In the genomic region with DNA sequence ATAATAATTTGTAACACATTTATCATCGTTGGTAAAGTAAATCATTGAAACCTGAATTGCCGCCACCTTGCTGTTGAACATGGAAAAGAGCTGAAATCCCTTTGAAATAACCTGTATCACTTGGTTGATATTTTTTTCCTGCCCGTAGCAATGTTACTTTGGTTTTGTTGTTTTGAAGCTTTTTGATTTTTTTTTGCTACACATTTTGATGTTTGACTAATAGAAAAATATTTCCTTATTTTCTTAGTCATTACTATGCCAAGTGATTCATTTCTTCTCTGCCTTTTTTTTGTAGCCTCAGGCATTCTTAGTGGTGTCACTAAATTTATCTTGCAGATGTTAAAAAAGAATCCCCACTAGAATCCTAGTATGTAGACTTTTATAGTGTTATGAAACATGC, we compare ENCODE assay signal across 16 cellular contexts.
DNase-seq lines count a peak whose midpoint lies in the region; ATAC-seq, FAIRE-seq and TF ChIP-seq lines count a peak whose summit lies in the region.
"Had no signal": no experiment of that assay in that cellular context is flagged by ENCODE, and none has a peak within 500 bp of the region (broad histone marks: within the 10 kb centered on the region; RNA-seq: fewer than 3 reads in every experiment).

No MANE protein-coding gene starts in this region.

- no peaks in the 10 kb centered on the region for H3K9me1 ChIP-seq in endothelial cell of umbilical vein (replicated peaks; ENCODE audit: control insufficient read depth, extremely low read depth, insufficient read depth, low read length)

- FAIRE-seq in endothelial cell of umbilical vein (lab: Jason Lieb, UNC): no peak
- FAIRE-seq: HepG2 had no signal

- no peak for TF ChIP-seq EP300 in esophagus muscularis mucosa (IDR thresholded peaks at IDR 0.05)

- H3K9ac ChIP-seq in endothelial cell of umbilical vein (replicated peaks; ENCODE audit: extremely low read depth, insufficient read depth, low read length): peak overlapping the region; percentile 35

- POLR2A ChIA-PET in endothelial cell of umbilical vein (lab: Charles Lee): no interaction called here

- TF ChIP-seq POLR2A in endothelial cell of umbilical vein (IDR thresholded peaks at IDR 0.05; ENCODE audit: low read depth, low read length) (no peak), esophagus muscularis mucosa (IDR thresholded peaks at IDR 0.05; ENCODE audit: low read depth) (no peak)

- H3K4me3 ChIP-seq in endothelial cell of umbilical vein (replicated peaks in 1 of 3; ENCODE audit: insufficient read depth in 1 of 3, low read depth in 1 of 3, low read length in 3 of 3) (peak overlapping the region in 2 of 3 experiments; percentile 28 to 40), esophagus muscularis mucosa (no peak overlapping the region)
- H3K4me3 ChIP-seq: cardiac muscle cell, gastroesophageal sphincter, upper lobe of left lung had no signal

- no peaks in the 10 kb centered on the region for H4K20me1 ChIP-seq in endothelial cell of umbilical vein (replicated peaks; ENCODE audit: control insufficient read depth, extremely low read depth, insufficient read depth, low read length)

- no peak overlapping the region for H2AFZ ChIP-seq in endothelial cell of umbilical vein (ENCODE audit: low read depth, low read length)

- intact Hi-C loops in endothelial cell of umbilical vein (cut with micrococcal nuclease): loop anchor here (1.0 to 5.0 kb wide), 5 partner anchors 51 to 234 kb away; no protein-coding TSS in a partner anchor
- intact Hi-C loops in esophagus muscularis mucosa (cut with DNase I): no loop called here

- peak overlapping the region; percentile 77 for H3K4me2 ChIP-seq in endothelial cell of umbilical vein (ENCODE audit: insufficient read depth, low read length)

- peaks cover 13% of the 10 kb centered on the region for H3K4me1 ChIP-seq in endothelial cell of umbilical vein (ENCODE audit: control insufficient read depth, extremely low read depth, insufficient read depth, low read length)
- peaks cover 0 to 25% (median 18%) of the 10 kb centered on the region in 4 donors for H3K4me1 ChIP-seq in esophagus muscularis mucosa
- H3K4me1 ChIP-seq: upper lobe of left lung had no signal

- peak; percentile 68 for DNase-seq in GM03348 (ENCODE audit: low spot score)
- DNase-seq in NCI-H226: peak; percentile 78
- DNase-seq in endothelial cell of umbilical vein (ENCODE audit: low read depth, low spot score): peak; percentile 59
- DNase-seq in renal cortical epithelial cell (ENCODE audit: low read depth): peak; percentile 6
- no peak for DNase-seq in hypothalamus (lab: John Stamatoyannopoulos, UW)
- DNase-seq in esophagus muscularis mucosa (ENCODE audit: extremely low spot score): no peak
- no peak for DNase-seq in HuH-7.5 (ENCODE audit: low spot score)
- DNase-seq: activated CD4-positive, alpha-beta T cell treated with anti-CD3 and anti-CD28 coated beads, Interleukin-2, amount 10 ng/mL, durations not matched to agents 24 days and 14 days; activated naive CD4-positive, alpha-beta T cell treated with anti-CD3 and anti-CD28 coated beads, Interleukin-2, amount 50 U/mL, for 16 hours; effector CD8-positive, alpha-beta T cell; stimulated activated naive CD8-positive, alpha-beta T cell treated with anti-CD3 and anti-CD28 coated beads, Interleukin-15, Interleukin-2, amounts not matched to agents 100 U/mL and 50 U/mL, for 24 hours; upper lobe of left lung had no signal

- BruUV-seq in endothelial cell of umbilical vein (replicated peaks; lab: Mats Ljungman, UMichigan): no TSS peak

- TF ChIP-seq CTCF in endothelial cell of umbilical vein (IDR thresholded peaks at IDR 0.05; ENCODE audit: extremely low read depth in 1 of 2, insufficient read depth in 1 of 2, low read depth in 1 of 2, low read length in 2 of 2) (peak in 1 of 2 donors; percentile 1), esophagus muscularis mucosa (IDR thresholded peaks at IDR 0.05) (no peak)

- H3K9me3 ChIP-seq in endothelial cell of umbilical vein (replicated peaks; ENCODE audit: control insufficient read depth, insufficient read depth, low read length) (no peaks in the 10 kb centered on the region), esophagus muscularis mucosa (peaks cover 0 to 6% (median 0%) of the 10 kb centered on the region in 4 donors)
- H3K9me3 ChIP-seq: upper lobe of left lung had no signal

- WGBS in esophagus muscularis mucosa: 59% methylated on average over 3 of the region's 3 CpGs

- CTCF ChIA-PET in endothelial cell of umbilical vein (lab: Charles Lee): interaction anchor here (0.9 to 1.8 kb wide), 13 partner anchors 9 to 1204 kb away, joined by 3 to 9 read pairs (median 4); no protein-coding TSS in a partner anchor

- H3K36me3 ChIP-seq in endothelial cell of umbilical vein (ENCODE audit: control insufficient read depth in 2 of 2, extremely low read depth in 1 of 2, insufficient read depth in 2 of 2, low read length in 2 of 2) (no peaks in the 10 kb centered on the region), esophagus muscularis mucosa (no peaks in the 10 kb centered on the region)
- H3K36me3 ChIP-seq: cardiac muscle cell, gastroesophageal sphincter, upper lobe of left lung had no signal

- dilution Hi-C loops in endothelial cell of umbilical vein (cut with MboI; ENCODE audit: extremely low pct_ligation_motif_present, low sequenced_read_pairs): no loop called here

- H3K27ac ChIP-seq in endothelial cell of umbilical vein (ENCODE audit: insufficient read depth, low read depth, low read length) (peak overlapping the region; percentile 26), esophagus muscularis mucosa (replicated peaks in 1 of 4) (no peak overlapping the region)
- H3K27ac ChIP-seq: cardiac muscle cell, gastroesophageal sphincter, upper lobe of left lung had no signal

- H3K27me3 ChIP-seq in endothelial cell of umbilical vein (ENCODE audit: control insufficient read depth in 2 of 2, insufficient read depth in 2 of 2, low read length in 2 of 2): no peaks in the 10 kb centered on the region
- H3K27me3 ChIP-seq in esophagus muscularis mucosa: no peaks in the 10 kb centered on the region
- H3K27me3 ChIP-seq: cardiac muscle cell, gastroesophageal sphincter, upper lobe of left lung had no signal

- ATAC-seq in GM19397 (IDR thresholded peaks at IDR 0.05; ENCODE audit: unreplicated experiment): no peak
- ATAC-seq: gastroesophageal sphincter; HepG2; stimulated activated naive CD8-positive, alpha-beta T cell treated with anti-CD3 and anti-CD28 coated beads, Interleukin-15, Interleukin-2, amounts not matched to agents 100 U/mL and 50 U/mL, for 24 hours had no signal

- no peaks in the 10 kb centered on the region for H3K79me2 ChIP-seq in endothelial cell of umbilical vein (ENCODE audit: control insufficient read depth, insufficient read depth, low read length)

TF ChIP-seq in endothelial cell of umbilical vein, 7 proteins besides CTCF, POLR2A, EP300 and RAD21:
- peak; percentile 10 for TF ChIP-seq JUN (IDR thresholded peaks at IDR 0.05; ENCODE audit: borderline replicate concordance, insufficient read depth, insufficient read length, low read depth)
- TF ChIP-seq EZH2 (IDR thresholded peaks at IDR 0.05; ENCODE audit: borderline replicate concordance, low read depth, low read length, severe bottlenecking): no peak
- TF ChIP-seq, protein P1, sequence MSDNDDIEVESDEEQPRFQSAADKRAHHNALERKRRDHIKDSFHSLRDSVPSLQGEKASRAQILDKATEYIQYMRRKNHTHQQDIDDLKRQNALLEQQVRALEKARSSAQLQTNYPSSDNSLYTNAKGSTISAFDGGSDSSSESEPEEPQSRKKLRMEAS (IDR thresholded peaks at IDR 0.05; ENCODE audit: insufficient read depth, insufficient read length): no peak
- no peak for TF ChIP-seq MYC (IDR thresholded peaks at IDR 0.05; ENCODE audit: low read depth, low read length)
- no peak for TF ChIP-seq GATA2 (IDR thresholded peaks at IDR 0.05; ENCODE audit: insufficient read depth, insufficient read length, low read depth, low read length)
- TF ChIP-seq POLR2AphosphoS5 (IDR thresholded peaks at IDR 0.05; ENCODE audit: insufficient read depth, low read depth, low read length): no peak
- TF ChIP-seq FOS (IDR thresholded peaks at IDR 0.05; ENCODE audit: borderline replicate concordance, insufficient read depth, low read length): peak; percentile 45

Comparison
In these comparisons a context has a peak if more than half of its experiments do, and no peak if none do; other contexts are left out.
1. DNase-seq: peak in GM03348 (single experiment), NCI-H226 (single experiment), endothelial cell of umbilical vein (single experiment) and renal cortical epithelial cell (single experiment); none in hypothalamus (0 of 51), esophagus muscularis mucosa (single experiment) and HuH-7.5 (single experiment).
2. H3K4me3 ChIP-seq: peak in endothelial cell of umbilical vein (2 of 3); none in esophagus muscularis mucosa (0 of 4).